Comparison of ENCODE assay signal across 9 cellular contexts in genomic region chr12:89468648-89469326, GRCh38. TPM values are rescaled to one million over a fixed set of nuclear protein-coding genes. Genes with fewer than 3 reads are reported as not detected.
DNase-seq lines count a peak whose midpoint lies in the region; ATAC-seq and TF ChIP-seq lines count a peak whose summit lies in the region.
"Had no signal": no experiment of that assay in that cellular context is flagged by ENCODE, and none has a peak within 500 bp of the region (broad histone marks: within the 10 kb centered on the region; RNA-seq: fewer than 3 reads in every experiment).

No MANE protein-coding gene starts in this region.

- peaks cover 0 to 3% of the 10 kb centered on the region in 2 experiments; a peak in 2 of 4 replicates for H3K79me1 ChIP-seq in IMR-90 (ENCODE audit: low read depth in 1 of 2, low read length in 2 of 2)

- no peak overlapping the region for H2AFZ ChIP-seq in IMR-90 (replicated peaks; ENCODE audit: low read length, poor library complexity)

- TF ChIP-seq RAD21 in IMR-90 (IDR thresholded peaks at IDR 0.05; ENCODE audit: low read length): no peak

- H3K9ac ChIP-seq in IMR-90 (ENCODE audit: low read depth, low read length): no peak overlapping the region

- H2AK5ac ChIP-seq in IMR-90 (ENCODE audit: low read depth, low read length): 0 out of 2 replicates have a peak overlapping the region, but pooled peaks have one; percentile 16

- BruUV-seq in IMR-90 (replicated peaks; lab: Mats Ljungman, UMichigan): no TSS peak

- CTCF ChIA-PET in IMR-90 (lab: Yijun Ruan, JAX): interaction anchor here (0.7 to 1.0 kb wide), 2 partner anchors 22 to 55 kb away, joined by 3 to 4 read pairs; partner anchors contain the start of gene GALNT4

- DNase-seq in IMR-90: no peak
- no peak for DNase-seq in epithelial cell of prostate (ENCODE audit: low read depth, low spot score)
- DNase-seq in Right ventricle myocardium superior: no peak
- no peak for DNase-seq in activated CD4-positive, alpha-beta T cell treated with anti-CD3 and anti-CD28 coated beads for 1 hour
- no peak for DNase-seq in epidermal melanocyte (ENCODE audit: insufficient read length, low spot score)
- no peak for DNase-seq in NCI-H2196 treated with DMSO at 0.1 percent for 48 hours (lab: John Stamatoyannopoulos, UW; ENCODE audit: unreplicated experiment)
- DNase-seq: T-helper 9 cell had no signal

- intact Hi-C loops in IMR-90 (cut with micrococcal nuclease) (no loop called here), Right ventricle myocardium superior (cut with DNase I) (loop anchor here (10.0 kb wide), 1 partner anchor 454 kb away; no protein-coding TSS in a partner anchor)

- H3K27ac ChIP-seq in IMR-90 (ENCODE audit: insufficient read depth, low read length) (no peak overlapping the region), epithelial cell of prostate (peak overlapping the region; percentile 44)

- no peak for TF ChIP-seq POLR2A in IMR-90 (IDR thresholded peaks at IDR 0.05; ENCODE audit: low read depth, low read length)

- H3K27me3 ChIP-seq in IMR-90 (ENCODE audit: control insufficient read depth, insufficient read depth, low read length): no peaks in the 10 kb centered on the region

- no peak overlapping the region for H2BK15ac ChIP-seq in IMR-90 (ENCODE audit: low read depth, low read length)

- in situ Hi-C loops in IMR-90 (cut with MboI; ENCODE audit: low sequenced_read_pairs): no loop called here

- H3K4ac ChIP-seq in IMR-90 (ENCODE audit: low read depth, low read length): no peak overlapping the region

- dilution Hi-C loops in IMR-90 (cut with HindIII; ENCODE audit: low sequenced_read_pairs, unreplicated experiment): loop anchor here (25.0 kb wide), 1 partner anchor 431 kb away; no protein-coding TSS in a partner anchor

- H3K56ac ChIP-seq in IMR-90 (ENCODE audit: extremely low read depth, insufficient read depth, low read length): no peak overlapping the region

- H3K14ac ChIP-seq in IMR-90 (replicated peaks; ENCODE audit: low read depth, low read length): no peak overlapping the region

- WGBS in IMR-90 (ENCODE audit: extremely low coverage in 2 of 2, insufficient read length in 1 of 2), 2 experiments: no CpG with 5 or more reads among the region's 4 CpGs

- H4K91ac ChIP-seq in IMR-90 (ENCODE audit: insufficient read depth, low read depth, low read length): no peak overlapping the region

- H2BK120ac ChIP-seq in IMR-90 (ENCODE audit: low read depth, low read length): no peak overlapping the region

- no peaks in the 10 kb centered on the region for H3K36me3 ChIP-seq in IMR-90 (ENCODE audit: control insufficient read depth, insufficient read depth, low read length)

- no peak overlapping the region for H3K4me2 ChIP-seq in IMR-90 (ENCODE audit: low read depth, low read length)

- H3K4me3 ChIP-seq in IMR-90 (ENCODE audit: insufficient read depth, low read depth, low read length): no peak overlapping the region

- no peak overlapping the region for H4K8ac ChIP-seq in IMR-90 (ENCODE audit: low read depth in 2 of 2, low read length in 2 of 2)

- POLR2A ChIA-PET in IMR-90 (lab: Charles Lee; ENCODE audit: unreplicated experiment): no interaction called here

- peak; percentile 86 for ATAC-seq in GM18511 (IDR thresholded peaks at IDR 0.05; ENCODE audit: unreplicated experiment)
- peak; percentile 89 for ATAC-seq in GM21717 (IDR thresholded peaks at IDR 0.05; ENCODE audit: unreplicated experiment)
- no peak for ATAC-seq in IMR-90 (ENCODE audit: low read depth)
- ATAC-seq in Right ventricle myocardium superior (ENCODE audit: poor library complexity): no peak

- no peak overlapping the region for H2AK9ac ChIP-seq in IMR-90 (replicated peaks; ENCODE audit: low read depth, low read length, poor library complexity)

- TF ChIP-seq CTCF in IMR-90 (conservative IDR thresholded peaks at IDR 0.05; ENCODE audit: low read depth, low read length): no peak

- H3K4me1 ChIP-seq in IMR-90 (ENCODE audit: control insufficient read depth, insufficient read depth, low read length): peaks cover 8% of the 10 kb centered on the region

- H4K20me1 ChIP-seq in IMR-90 (ENCODE audit: insufficient read depth, low read length): no peaks in the 10 kb centered on the region

- H4K5ac ChIP-seq in IMR-90 (ENCODE audit: low read depth, low read length): no peak overlapping the region

- H3K23ac ChIP-seq in IMR-90 (ENCODE audit: low read depth, low read length): no peak overlapping the region

- H2BK5ac ChIP-seq in IMR-90 (ENCODE audit: low read depth, low read length, poor library complexity, severe bottlenecking): no peak overlapping the region

- H2BK20ac ChIP-seq in IMR-90 (ENCODE audit: low read depth, low read length): no peak overlapping the region

- H3K18ac ChIP-seq in IMR-90 (ENCODE audit: low read depth, low read length): no peak overlapping the region

- peaks cover 3% of the 10 kb centered on the region; the same call in 1 of the 2 replicates for H3K9me1 ChIP-seq in IMR-90 (ENCODE audit: insufficient read depth, low read length)

- no peaks in the 10 kb centered on the region for H3K9me3 ChIP-seq in IMR-90 (ENCODE audit: control insufficient read depth, insufficient read depth, low read length)

TF ChIP-seq in IMR-90, 13 proteins besides CTCF, POLR2A, EP300 and RAD21:
- TF ChIP-seq RFX5 (IDR thresholded peaks at IDR 0.05; ENCODE audit: low read depth, low read length): no peak
- no peak for TF ChIP-seq CEBPB (IDR thresholded peaks at IDR 0.05; ENCODE audit: low read depth, low read length)
- TF ChIP-seq RCOR1 (IDR thresholded peaks at IDR 0.05; ENCODE audit: insufficient replicate concordance, low read length): no peak
- no peak for TF ChIP-seq BHLHE40 (IDR thresholded peaks at IDR 0.05; ENCODE audit: low read depth, low read length)
- TF ChIP-seq NFE2L2 (IDR thresholded peaks at IDR 0.05; ENCODE audit: low read depth, low read length): no peak
- TF ChIP-seq FOS (IDR thresholded peaks at IDR 0.05; ENCODE audit: low read depth, low read length): no peak
- TF ChIP-seq SMC3 (IDR thresholded peaks at IDR 0.05; ENCODE audit: low read depth, low read length): no peak
- TF ChIP-seq MXI1 (IDR thresholded peaks at IDR 0.05; ENCODE audit: borderline replicate concordance, low read depth, low read length): no peak

RNA-seq across cellular contexts. Expression of gene GALNT4, which starts 55.8 kb away (rescaled TPM):
- total RNA-seq in IMR-90 (2012; rRNA removed) (9.0 and 14.2 TPM in 2 replicates), Right ventricle myocardium superior (2.2 TPM)
- polyA plus RNA-seq in IMR-90 (2012; rRNA removed): 1.9 and 2.6 TPM in 2 replicates
- 0.76 and 1.2 TPM in 2 replicates for polyA plus RNA-seq in IMR-90 (2012; cell fraction: cytosol; rRNA removed)
- 0.29 and 1.4 TPM in 2 replicates for polyA plus RNA-seq in IMR-90 (2012; cell fraction: nucleus; rRNA removed; ENCODE audit: low replicate concordance)

RNA-seq across cellular contexts. Expression of gene POC1B, which starts 57.1 kb away (rescaled TPM):
- total RNA-seq in IMR-90 (2012; rRNA removed) (10.4 and 13.3 TPM in 2 replicates), Right ventricle myocardium superior (7.0 TPM)
- polyA plus RNA-seq in IMR-90 (2012; rRNA removed): 4.7 and 5.0 TPM in 2 replicates
- 0.77 and 1.7 TPM in 2 replicates for polyA plus RNA-seq in IMR-90 (2012; cell fraction: cytosol; rRNA removed)
- 1.2 and 7.7 TPM in 2 replicates for polyA plus RNA-seq in IMR-90 (2012; cell fraction: nucleus; rRNA removed; ENCODE audit: low replicate concordance)

Comparison
In these comparisons a context has a peak if more than half of its experiments do, and no peak if none do; other contexts are left out.
1. ATAC-seq: peak in GM18511 (single experiment) and GM21717 (single experiment); none in IMR-90 (single experiment) and Right ventricle myocardium superior (single experiment).